ENCODE assay signal across 1 cellular context in the genomic region with DNA sequence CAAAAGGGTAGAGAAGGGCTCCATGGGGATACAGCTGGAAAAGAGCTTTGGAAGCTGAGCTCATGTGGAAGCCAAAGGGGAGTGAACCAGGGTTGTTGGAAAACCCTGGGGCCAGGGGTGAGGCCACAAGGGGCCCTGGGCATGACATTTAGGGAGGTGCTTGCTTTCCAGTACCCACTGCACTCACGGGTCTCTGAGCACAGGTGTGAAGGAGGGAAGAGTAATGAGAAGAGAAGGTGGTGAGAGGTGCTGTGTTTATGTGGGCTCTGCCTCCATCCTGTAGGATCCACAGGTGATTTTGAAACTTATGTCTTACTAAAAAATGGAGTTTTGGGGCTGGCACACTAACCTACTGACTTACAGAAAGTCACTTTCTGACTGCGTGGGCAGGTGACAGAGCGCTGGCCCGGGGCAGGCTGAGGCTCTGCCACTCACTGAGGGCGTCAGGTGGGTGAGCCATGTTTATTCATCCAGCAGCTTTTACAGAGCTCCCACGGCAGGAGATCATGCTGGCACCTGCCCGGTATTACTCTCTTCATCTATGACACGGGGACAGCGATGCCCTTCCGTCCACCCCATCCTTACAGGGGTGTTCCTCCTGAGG.
A peak's percentile ranks its signal among the peaks of the same experiment; 100 is the strongest.
TF ChIP-seq lines count a peak whose summit lies in the region.

No MANE protein-coding gene starts in this region.

TF ChIP-seq in HEK293, 187 proteins besides CTCF, POLR2A, EP300 and RAD21 (continued from another document):
- TF ChIP-seq PRDM2 (tag by site-specific recombination; IDR thresholded peaks at IDR 0.05; ENCODE audit: borderline replicate concordance) (no peak), ZNF341 (tag by site-specific recombination; IDR thresholded peaks at IDR 0.05; ENCODE audit: low read depth) (peak; percentile 35; the same call in 1 of the 2 replicates), PRDM1 (tag by site-specific recombination; IDR thresholded peaks at IDR 0.05) (no peak)
